35 cellular contexts compared by ENCODE assay signal in genomic region chr16:52005551-52005950, GRCh38.
"Had no signal": no experiment of that assay in that cellular context is flagged by ENCODE, and none has a peak within 500 bp of the region (broad histone marks: within the 10 kb centered on the region; RNA-seq: fewer than 3 reads in every experiment).

No MANE protein-coding gene starts in this region.

- H3K36me3 ChIP-seq: MG63 had no signal

- DNase-seq: Karpas-422, Kasumi-1, MG63, MM.1S, MV-4-11, NCI-H1048, NCI-H1092, NCI-H1092 treated with DMSO at 0.1 percent for 48 hours, NCI-H1105, NCI-H1105 treated with DMSO at 0.1 percent for 48 hours, NCI-H1417, NCI-H1417 treated with DMSO at 0.1 percent for 48 hours, NCI-H1436, NCI-H1436 treated with DMSO at 0.1 percent for 48 hours, NCI-H146, NCI-H1694, NCI-H1694 treated with DMSO at 0.1 percent for 48 hours, NCI-H187, NCI-H187 treated with DMSO at 0.1 percent for 48 hours, NCI-H2029, NCI-H2029 treated with DMSO at 0.1 percent for 48 hours, NCI-H2081, NCI-H2081 treated with DMSO at 0.1 percent for 48 hours, NCI-H2107, NCI-H2171, NCI-H2171 treated with DMSO at 0.1 percent for 48 hours, NCI-H2227 treated with DMSO at 0.1 percent for 48 hours, NCI-H226, NCI-H345, NCI-H446, NCI-H446 treated with DMSO at 0.1 percent for 48 hours, NCI-H510A, NCI-H510A treated with DMSO at 0.1 percent for 48 hours, NCI-H524 had no signal

- H3K4me2 ChIP-seq: KMS-11 had no signal

- H3K9ac ChIP-seq: KMS-11 had no signal

- H3K27ac ChIP-seq: KMS-11 had no signal

- H3K27me3 ChIP-seq: MG63 had no signal

- H3K9me3 ChIP-seq: MG63 had no signal

- H3K4me3 ChIP-seq: MG63 had no signal
